In the genomic region with DNA sequence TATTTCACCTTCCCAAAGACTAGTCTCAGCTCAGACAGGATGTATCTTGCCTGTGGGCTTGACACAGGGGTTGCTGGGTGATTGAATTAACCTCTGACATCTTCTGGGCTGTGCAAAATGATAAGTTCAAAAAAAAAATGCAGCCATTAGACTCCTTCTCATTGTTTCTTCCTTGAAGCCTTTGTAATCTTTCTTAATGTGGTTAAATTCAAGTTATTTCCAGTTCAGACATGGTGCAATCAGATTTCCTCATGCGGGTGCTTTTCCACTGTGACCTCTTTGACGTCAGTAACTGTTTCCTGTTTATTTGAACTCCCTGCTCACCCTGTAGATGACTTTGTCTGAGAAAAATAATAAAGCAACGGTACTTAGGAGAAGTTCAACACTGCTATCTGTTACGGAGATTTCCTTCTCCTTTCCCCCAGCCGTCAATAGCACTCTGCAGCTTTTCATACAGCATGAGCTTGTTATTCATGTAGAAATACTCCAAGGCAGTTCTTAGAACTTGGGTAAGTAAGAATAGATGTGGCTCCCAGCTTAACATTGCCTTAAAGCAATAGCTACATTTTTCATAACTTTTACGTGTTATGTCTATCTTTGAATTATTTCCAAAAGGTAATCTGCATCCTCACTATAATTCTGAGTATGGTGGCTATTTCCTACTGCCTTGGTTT, we compare ENCODE assay signal across 1 cellular context.
TF ChIP-seq lines count a peak whose summit lies in the region.

No MANE protein-coding gene starts in this region.

TF ChIP-seq in K562, 482 proteins besides CTCF, POLR2A, EP300 and RAD21 (continued from another document and continues in another):
- TF ChIP-seq, protein P1, sequence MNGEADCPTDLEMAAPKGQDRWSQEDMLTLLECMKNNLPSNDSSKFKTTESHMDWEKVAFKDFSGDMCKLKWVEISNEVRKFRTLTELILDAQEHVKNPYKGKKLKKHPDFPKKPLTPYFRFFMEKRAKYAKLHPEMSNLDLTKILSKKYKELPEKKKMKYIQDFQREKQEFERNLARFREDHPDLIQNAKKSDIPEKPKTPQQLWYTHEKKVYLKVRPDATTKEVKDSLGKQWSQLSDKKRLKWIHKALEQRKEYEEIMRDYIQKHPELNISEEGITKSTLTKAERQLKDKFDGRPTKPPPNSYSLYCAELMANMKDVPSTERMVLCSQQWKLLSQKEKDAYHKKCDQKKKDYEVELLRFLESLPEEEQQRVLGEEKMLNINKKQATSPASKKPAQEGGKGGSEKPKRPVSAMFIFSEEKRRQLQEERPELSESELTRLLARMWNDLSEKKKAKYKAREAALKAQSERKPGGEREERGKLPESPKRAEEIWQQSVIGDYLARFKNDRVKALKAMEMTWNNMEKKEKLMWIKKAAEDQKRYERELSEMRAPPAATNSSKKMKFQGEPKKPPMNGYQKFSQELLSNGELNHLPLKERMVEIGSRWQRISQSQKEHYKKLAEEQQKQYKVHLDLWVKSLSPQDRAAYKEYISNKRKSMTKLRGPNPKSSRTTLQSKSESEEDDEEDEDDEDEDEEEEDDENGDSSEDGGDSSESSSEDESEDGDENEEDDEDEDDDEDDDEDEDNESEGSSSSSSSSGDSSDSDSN (IDR thresholded peaks at IDR 0.05; ENCODE audit: borderline replicate concordance in 1 of 2, low read depth in 2 of 2, low read length in 2 of 2) = no peak
- TF ChIP-seq, protein P2, sequence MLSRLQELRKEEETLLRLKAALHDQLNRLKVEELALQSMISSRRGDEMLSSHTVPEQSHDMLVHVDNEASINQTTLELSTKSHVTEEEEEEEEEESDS (CRISPR knock-in tag; IDR thresholded peaks at IDR 0.05) = no peak
- TF ChIP-seq IRF2 (CRISPR knock-in tag; IDR thresholded peaks at IDR 0.05) (no peak), ETS2 (tag; IDR thresholded peaks at IDR 0.05; ENCODE audit: borderline replicate concordance, poor library complexity, severe bottlenecking) (no peak), SRF (CRISPR knock-in tag; IDR thresholded peaks at IDR 0.05) (no peak), MCM3 (IDR thresholded peaks at IDR 0.05) (no peak), ZNF239 (CRISPR knock-in tag; IDR thresholded peaks at IDR 0.05) (no peak), LCOR (CRISPR knock-in tag; IDR thresholded peaks at IDR 0.05) (no peak), ATF1 (CRISPR knock-in tag; IDR thresholded peaks at IDR 0.05) (no peak), ATF1 (tag; IDR thresholded peaks at IDR 0.05) (peak; percentile 36), ZNF217 (CRISPR knock-in tag; IDR thresholded peaks at IDR 0.05) (no peak), HNRNPLL (IDR thresholded peaks at IDR 0.05; ENCODE audit: low read depth, low read length, poor library complexity, severe bottlenecking) (no peak), SAFB2 (IDR thresholded peaks at IDR 0.05; ENCODE audit: borderline replicate concordance, low read depth, low read length, severe bottlenecking) (no peak), MIER1 (IDR thresholded peaks at IDR 0.05; ENCODE audit: low read depth) (no peak), SLC30A9 (CRISPR knock-in tag; IDR thresholded peaks at IDR 0.05) (no peak), ZKSCAN3 (CRISPR knock-in tag; IDR thresholded peaks at IDR 0.05) (no peak), NFIC (IDR thresholded peaks at IDR 0.05) (no peak), SMARCA5 (IDR thresholded peaks at IDR 0.05) (no peak), CBFA2T2 (conservative IDR thresholded peaks at IDR 0.05) (no peak), ZNF324 (CRISPR knock-in tag; IDR thresholded peaks at IDR 0.05) (no peak), XRCC4 (IDR thresholded peaks at IDR 0.05; ENCODE audit: extremely low read depth, insufficient read depth, insufficient read length) (no peak), MEF2A (IDR thresholded peaks at IDR 0.05; ENCODE audit: control insufficient read depth, low read depth, low read length) (no peak), L3MBTL2 (IDR thresholded peaks at IDR 0.05) (no peak), BRF1 (IDR thresholded peaks at IDR 0.05; ENCODE audit: borderline replicate concordance, extremely low read depth, insufficient read length) (no peak), CEBPG (CRISPR knock-in tag; IDR thresholded peaks at IDR 0.05) (no peak), CEBPG (tag; conservative IDR thresholded peaks at IDR 0.05 in 1 of 2, IDR thresholded peaks at IDR 0.05 in 1 of 2) (peak in 1 of 2 experiments; percentile 76; a peak in 2 of 4 replicates), ETV6 (IDR thresholded peaks at IDR 0.05; ENCODE audit: borderline replicate concordance in 1 of 2, low read depth in 2 of 2, low read length in 1 of 2) (no peak), ETV6 (CRISPR knock-in tag; IDR thresholded peaks at IDR 0.05; ENCODE audit: borderline replicate concordance) (no peak), ZKSCAN8 (CRISPR knock-in tag; IDR thresholded peaks at IDR 0.05) (peak; percentile 25; the same call in 1 of the 2 replicates), PTTG1 (tag; IDR thresholded peaks at IDR 0.05; ENCODE audit: low read depth) (no peak), NEUROD1 (IDR thresholded peaks at IDR 0.05; ENCODE audit: borderline replicate concordance, low read depth, low read length, partially characterized antibody) (no peak), PPARD (CRISPR knock-in tag; IDR thresholded peaks at IDR 0.05) (no peak), CBFA2T3 (IDR thresholded peaks at IDR 0.05) (peak; percentile 47), KLF16 (IDR thresholded peaks at IDR 0.05) (0 out of 2 replicates have a peak, but pooled peaks have one; percentile 10), NUFIP1 (IDR thresholded peaks at IDR 0.05; ENCODE audit: partially characterized antibody) (no peak), NR2C1 (IDR thresholded peaks at IDR 0.05) (peak; percentile 69; the same call in 1 of the 2 replicates), NR2C1 (tag; IDR thresholded peaks at IDR 0.05) (peak; percentile 87)
- TF ChIP-seq, protein P3, sequence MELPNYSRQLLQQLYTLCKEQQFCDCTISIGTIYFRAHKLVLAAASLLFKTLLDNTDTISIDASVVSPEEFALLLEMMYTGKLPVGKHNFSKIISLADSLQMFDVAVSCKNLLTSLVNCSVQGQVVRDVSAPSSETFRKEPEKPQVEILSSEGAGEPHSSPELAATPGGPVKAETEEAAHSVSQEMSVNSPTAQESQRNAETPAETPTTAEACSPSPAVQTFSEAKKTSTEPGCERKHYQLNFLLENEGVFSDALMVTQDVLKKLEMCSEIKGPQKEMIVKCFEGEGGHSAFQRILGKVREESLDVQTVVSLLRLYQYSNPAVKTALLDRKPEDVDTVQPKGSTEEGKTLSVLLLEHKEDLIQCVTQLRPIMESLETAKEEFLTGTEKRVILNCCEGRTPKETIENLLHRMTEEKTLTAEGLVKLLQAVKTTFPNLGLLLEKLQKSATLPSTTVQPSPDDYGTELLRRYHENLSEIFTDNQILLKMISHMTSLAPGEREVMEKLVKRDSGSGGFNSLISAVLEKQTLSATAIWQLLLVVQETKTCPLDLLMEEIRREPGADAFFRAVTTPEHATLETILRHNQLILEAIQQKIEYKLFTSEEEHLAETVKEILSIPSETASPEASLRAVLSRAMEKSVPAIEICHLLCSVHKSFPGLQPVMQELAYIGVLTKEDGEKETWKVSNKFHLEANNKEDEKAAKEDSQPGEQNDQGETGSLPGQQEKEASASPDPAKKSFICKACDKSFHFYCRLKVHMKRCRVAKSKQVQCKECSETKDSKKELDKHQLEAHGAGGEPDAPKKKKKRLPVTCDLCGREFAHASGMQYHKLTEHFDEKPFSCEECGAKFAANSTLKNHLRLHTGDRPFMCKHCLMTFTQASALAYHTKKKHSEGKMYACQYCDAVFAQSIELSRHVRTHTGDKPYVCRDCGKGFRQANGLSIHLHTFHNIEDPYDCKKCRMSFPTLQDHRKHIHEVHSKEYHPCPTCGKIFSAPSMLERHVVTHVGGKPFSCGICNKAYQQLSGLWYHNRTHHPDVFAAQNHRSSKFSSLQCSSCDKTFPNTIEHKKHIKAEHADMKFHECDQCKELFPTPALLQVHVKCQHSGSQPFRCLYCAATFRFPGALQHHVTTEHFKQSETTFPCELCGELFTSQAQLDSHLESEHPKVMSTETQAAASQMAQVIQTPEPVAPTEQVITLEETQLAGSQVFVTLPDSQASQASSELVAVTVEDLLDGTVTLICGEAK (IDR thresholded peaks at IDR 0.05) = 0 out of 2 replicates have a peak, but pooled peaks have one; percentile 31
- TF ChIP-seq, protein P3 (CRISPR knock-in tag; IDR thresholded peaks at IDR 0.05) = no peak
- TF ChIP-seq, protein P4, sequence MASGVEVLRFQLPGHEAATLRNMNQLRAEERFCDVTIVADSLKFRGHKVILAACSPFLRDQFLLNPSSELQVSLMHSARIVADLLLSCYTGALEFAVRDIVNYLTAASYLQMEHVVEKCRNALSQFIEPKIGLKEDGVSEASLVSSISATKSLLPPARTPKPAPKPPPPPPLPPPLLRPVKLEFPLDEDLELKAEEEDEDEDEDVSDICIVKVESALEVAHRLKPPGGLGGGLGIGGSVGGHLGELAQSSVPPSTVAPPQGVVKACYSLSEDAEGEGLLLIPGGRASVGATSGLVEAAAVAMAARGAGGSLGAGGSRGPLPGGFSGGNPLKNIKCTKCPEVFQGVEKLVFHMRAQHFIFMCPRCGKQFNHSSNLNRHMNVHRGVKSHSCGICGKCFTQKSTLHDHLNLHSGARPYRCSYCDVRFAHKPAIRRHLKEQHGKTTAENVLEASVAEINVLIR (CRISPR knock-in tag; IDR thresholded peaks at IDR 0.05) = no peak
- TF ChIP-seq, protein P5, sequence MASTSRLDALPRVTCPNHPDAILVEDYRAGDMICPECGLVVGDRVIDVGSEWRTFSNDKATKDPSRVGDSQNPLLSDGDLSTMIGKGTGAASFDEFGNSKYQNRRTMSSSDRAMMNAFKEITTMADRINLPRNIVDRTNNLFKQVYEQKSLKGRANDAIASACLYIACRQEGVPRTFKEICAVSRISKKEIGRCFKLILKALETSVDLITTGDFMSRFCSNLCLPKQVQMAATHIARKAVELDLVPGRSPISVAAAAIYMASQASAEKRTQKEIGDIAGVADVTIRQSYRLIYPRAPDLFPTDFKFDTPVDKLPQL (IDR thresholded peaks at IDR 0.05; ENCODE audit: extremely low read depth, insufficient read length) = no peak
- TF ChIP-seq, protein P6, sequence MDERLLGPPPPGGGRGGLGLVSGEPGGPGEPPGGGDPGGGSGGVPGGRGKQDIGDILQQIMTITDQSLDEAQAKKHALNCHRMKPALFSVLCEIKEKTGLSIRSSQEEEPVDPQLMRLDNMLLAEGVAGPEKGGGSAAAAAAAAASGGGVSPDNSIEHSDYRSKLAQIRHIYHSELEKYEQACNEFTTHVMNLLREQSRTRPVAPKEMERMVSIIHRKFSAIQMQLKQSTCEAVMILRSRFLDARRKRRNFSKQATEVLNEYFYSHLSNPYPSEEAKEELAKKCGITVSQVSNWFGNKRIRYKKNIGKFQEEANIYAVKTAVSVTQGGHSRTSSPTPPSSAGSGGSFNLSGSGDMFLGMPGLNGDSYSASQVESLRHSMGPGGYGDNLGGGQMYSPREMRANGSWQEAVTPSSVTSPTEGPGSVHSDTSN (CRISPR knock-in tag; IDR thresholded peaks at IDR 0.05; ENCODE audit: low read depth) = no peak
- TF ChIP-seq, protein P6 (tag; conservative IDR thresholded peaks at IDR 0.05; ENCODE audit: low read depth) = no peak
- TF ChIP-seq, protein P7, sequence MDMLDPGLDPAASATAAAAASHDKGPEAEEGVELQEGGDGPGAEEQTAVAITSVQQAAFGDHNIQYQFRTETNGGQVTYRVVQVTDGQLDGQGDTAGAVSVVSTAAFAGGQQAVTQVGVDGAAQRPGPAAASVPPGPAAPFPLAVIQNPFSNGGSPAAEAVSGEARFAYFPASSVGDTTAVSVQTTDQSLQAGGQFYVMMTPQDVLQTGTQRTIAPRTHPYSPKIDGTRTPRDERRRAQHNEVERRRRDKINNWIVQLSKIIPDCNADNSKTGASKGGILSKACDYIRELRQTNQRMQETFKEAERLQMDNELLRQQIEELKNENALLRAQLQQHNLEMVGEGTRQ (CRISPR knock-in tag; IDR thresholded peaks at IDR 0.05) = no peak
- TF ChIP-seq, protein P8, sequence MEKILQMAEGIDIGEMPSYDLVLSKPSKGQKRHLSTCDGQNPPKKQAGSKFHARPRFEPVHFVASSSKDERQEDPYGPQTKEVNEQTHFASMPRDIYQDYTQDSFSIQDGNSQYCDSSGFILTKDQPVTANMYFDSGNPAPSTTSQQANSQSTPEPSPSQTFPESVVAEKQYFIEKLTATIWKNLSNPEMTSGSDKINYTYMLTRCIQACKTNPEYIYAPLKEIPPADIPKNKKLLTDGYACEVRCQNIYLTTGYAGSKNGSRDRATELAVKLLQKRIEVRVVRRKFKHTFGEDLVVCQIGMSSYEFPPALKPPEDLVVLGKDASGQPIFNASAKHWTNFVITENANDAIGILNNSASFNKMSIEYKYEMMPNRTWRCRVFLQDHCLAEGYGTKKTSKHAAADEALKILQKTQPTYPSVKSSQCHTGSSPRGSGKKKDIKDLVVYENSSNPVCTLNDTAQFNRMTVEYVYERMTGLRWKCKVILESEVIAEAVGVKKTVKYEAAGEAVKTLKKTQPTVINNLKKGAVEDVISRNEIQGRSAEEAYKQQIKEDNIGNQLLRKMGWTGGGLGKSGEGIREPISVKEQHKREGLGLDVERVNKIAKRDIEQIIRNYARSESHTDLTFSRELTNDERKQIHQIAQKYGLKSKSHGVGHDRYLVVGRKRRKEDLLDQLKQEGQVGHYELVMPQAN (IDR thresholded peaks at IDR 0.05; ENCODE audit: borderline replicate concordance) = no peak
